8 cellular contexts compared by ENCODE assay signal in genomic region chr10:27157150-27157549, GRCh38. TPM values are rescaled to one million over a fixed set of nuclear protein-coding genes. Genes with fewer than 3 reads are reported as not detected.
A peak's percentile ranks its signal among the peaks of the same experiment; 100 is the strongest.
DNase-seq lines count a peak whose midpoint lies in the region; ATAC-seq and TF ChIP-seq lines count a peak whose summit lies in the region.

No MANE protein-coding gene starts in this region.

- H3K79me2 ChIP-seq in HCT116 (ENCODE audit: insufficient read depth, low read length), result peaks cover 66% of the 10 kb centered on the region
- H3K79me2 ChIP-seq in hepatocyte, result peaks cover 47% of the 10 kb centered on the region

- no peaks in the 10 kb centered on the region for H3K27me3 ChIP-seq in BLaER1 treated with 17β-estradiol and CSF1 and Interleukin-3, amounts not matched to agents 10 nM and 100 nM
- H3K27me3 ChIP-seq in HCT116 (ENCODE audit: insufficient read depth, low read length), result no peaks in the 10 kb centered on the region
- no peaks in the 10 kb centered on the region for H3K27me3 ChIP-seq in hepatocyte

- peak overlapping the region; percentile 87 to 98 (median 94) for H3K4me2 ChIP-seq in BLaER1 treated with 17β-estradiol and CSF1 and Interleukin-3, amounts not matched to agents 10 nM and 100 nM
- H3K4me2 ChIP-seq in HCT116 (ENCODE audit: low read length) (peak overlapping the region; percentile 98), hepatocyte (peak overlapping the region; percentile 93)

- H3K36me3 Mint-ChIP-seq in activated CD8-positive, alpha-beta T cell treated with anti-CD3 and anti-CD28 coated beads for 36 hours (ENCODE audit: low read depth), result peaks cover 61% of the 10 kb centered on the region

- H3K9me3 Mint-ChIP-seq in activated CD8-positive, alpha-beta T cell treated with anti-CD3 and anti-CD28 coated beads for 36 hours, result no peaks in the 10 kb centered on the region

- no peak for TF ChIP-seq CTCF in HCT116 (IDR thresholded peaks at IDR 0.05 in 2 of 3, conservative IDR thresholded peaks at IDR 0.05 in 1 of 3; ENCODE audit: borderline replicate concordance in 1 of 3, insufficient read depth in 1 of 3, low read depth in 2 of 3, low read length in 2 of 3)
- TF ChIP-seq CTCF in activated CD8-positive, alpha-beta T cell treated with anti-CD3 and anti-CD28 coated beads for 36 hours (IDR thresholded peaks at IDR 0.05), result no peak
- TF ChIP-seq CTCF in hepatocyte (IDR thresholded peaks at IDR 0.05; ENCODE audit: poor library complexity), result no peak

- POLR2A ChIA-PET in HCT116 (lab: Charles Lee), result interaction anchor here (0.7 kb wide), 1 partner anchor 737 kb away, joined by 3 read pairs; no protein-coding TSS in a partner anchor
- POLR2A ChIA-PET in activated CD8-positive, alpha-beta T cell treated with anti-CD3 and anti-CD28 coated beads for 36 hours (lab: Charles Lee), result interaction anchor here (1.0 to 5.9 kb wide), 5 partner anchors 8 to 55 kb away, joined by 3 to 59 read pairs (median 5); partner anchors contain the start of gene ANKRD26

- intact Hi-C loops in HCT116 (cut with micrococcal nuclease), result no loop called here
- intact Hi-C loops in activated CD8-positive, alpha-beta T cell treated with anti-CD3 and anti-CD28 coated beads for 36 hours (cut with micrococcal nuclease), result no loop called here

- peak overlapping the region; percentile 100 for H3K27ac Mint-ChIP-seq in activated CD8-positive, alpha-beta T cell treated with anti-CD3 and anti-CD28 coated beads for 36 hours

- 60% methylated on average over 2 of the region's 2 CpGs for WGBS in hepatocyte (ENCODE audit: low lambda C conversion rate, missing lambda C conversion rate)

- BruUV-seq in HCT116 (replicated peaks; lab: Mats Ljungman, UMichigan), result no TSS peak

- H3K9me3 ChIP-seq in BLaER1 treated with 17β-estradiol and CSF1 and Interleukin-3, amounts not matched to agents 10 nM and 100 nM (replicated peaks in 1 of 11), result no peaks in the 10 kb centered on the region
- H3K9me3 ChIP-seq in HCT116 (ENCODE audit: control insufficient read depth in 1 of 2, insufficient read depth in 1 of 2, low read depth in 1 of 2, low read length in 2 of 2) (no peaks in the 10 kb centered on the region), hepatocyte (ENCODE audit: low read depth) (no peaks in the 10 kb centered on the region)

- H3K4me3 ChIP-seq in BLaER1 treated with 17β-estradiol and CSF1 and Interleukin-3, amounts not matched to agents 10 nM and 100 nM, result peak overlapping the region; percentile 84 to 97 (median 93); a peak in 19 of 20 replicates
- peak overlapping the region; percentile 95 to 100; a peak in 3 of 4 replicates for H3K4me3 ChIP-seq in HCT116 (replicated peaks in 1 of 2; ENCODE audit: low read depth in 1 of 2, low read length in 2 of 2)
- H3K4me3 ChIP-seq in hepatocyte, result no peak overlapping the region

- peak overlapping the region in 10 of 11 experiments; percentile 93 to 100 (median 97); a peak in 20 of 22 replicates for H3K27ac ChIP-seq in BLaER1 treated with 17β-estradiol and CSF1 and Interleukin-3, amounts not matched to agents 10 nM and 100 nM
- H3K27ac ChIP-seq in HCT116 (ENCODE audit: low read depth, low read length), result peak overlapping the region; percentile 94; the same call in 1 of the 2 replicates
- H3K27ac ChIP-seq in hepatocyte, result peak overlapping the region; percentile 91

- no peak for TF ChIP-seq POLR2A in HCT116 (IDR thresholded peaks at IDR 0.05; ENCODE audit: borderline replicate concordance, extremely low read depth, insufficient read depth, insufficient read length)

- RAD21 ChIA-PET in HCT116 (lab: Charles Lee; ENCODE audit: low non-redundant PET in 1 of 2, low total read pairs in 2 of 2, uncharacterized antibody in 2 of 2, unreplicated experiment in 2 of 2), result no interaction called here

- DNase-seq in HCT116 (ENCODE audit: low read depth, low spot score), result no peak
- DNase-seq in activated CD8-positive, alpha-beta T cell treated with anti-CD3 and anti-CD28 coated beads for 36 hours, result no peak
- no peak for DNase-seq in hepatocyte (ENCODE audit: low spot score)
- no peak for DNase-seq in inferior parietal cortex (ENCODE audit: extremely low spot score)
- DNase-seq in kidney tubule cell (ENCODE audit: low spot score), result no peak
- no peak for DNase-seq in SW 1271 (lab: John Stamatoyannopoulos, UW)

- H3K36me3 ChIP-seq in BLaER1 treated with 17β-estradiol and CSF1 and Interleukin-3, amounts not matched to agents 10 nM and 100 nM, result peaks cover 40 to 48% (median 43%) of the 10 kb centered on the region in 11 experiments
- H3K36me3 ChIP-seq in HCT116 (ENCODE audit: control insufficient read depth in 1 of 2, insufficient read depth in 2 of 2, low read length in 2 of 2) (peaks cover 22 to 26% of the 10 kb centered on the region in 2 experiments), hepatocyte (replicated peaks; ENCODE audit: insufficient read depth, low read depth) (no peaks in the 10 kb centered on the region)

- peaks cover 21% of the 10 kb centered on the region for H3K4me1 Mint-ChIP-seq in activated CD8-positive, alpha-beta T cell treated with anti-CD3 and anti-CD28 coated beads for 36 hours (ENCODE audit: low read depth)

- peak overlapping the region; percentile 91 for H3K4me3 Mint-ChIP-seq in activated CD8-positive, alpha-beta T cell treated with anti-CD3 and anti-CD28 coated beads for 36 hours

- no peak for TF ChIP-seq RAD21 in HCT116 (IDR thresholded peaks at IDR 0.05; ENCODE audit: low read depth)

- peaks cover 14 to 46% (median 26%) of the 10 kb centered on the region in 11 experiments; a peak in 20 of 22 replicates for H4K20me1 ChIP-seq in BLaER1 treated with 17β-estradiol and CSF1 and Interleukin-3, amounts not matched to agents 10 nM and 100 nM
- peaks cover 9% of the 10 kb centered on the region; the same call in 1 of the 2 replicates for H4K20me1 ChIP-seq in HCT116 (ENCODE audit: insufficient read depth)
- peaks cover 14% of the 10 kb centered on the region for H4K20me1 ChIP-seq in hepatocyte (ENCODE audit: insufficient read depth, poor library complexity, severe bottlenecking)

- no peak overlapping the region for H2AFZ ChIP-seq in HCT116 (ENCODE audit: low read depth, low read length, poor library complexity, severe bottlenecking)
- no peak overlapping the region for H2AFZ ChIP-seq in hepatocyte

- no peaks in the 10 kb centered on the region for H3K27me3 Mint-ChIP-seq in activated CD8-positive, alpha-beta T cell treated with anti-CD3 and anti-CD28 coated beads for 36 hours

- CTCF ChIA-PET in HCT116 (lab: Charles Lee), result no interaction called here
- CTCF ChIA-PET in activated CD8-positive, alpha-beta T cell treated with anti-CD3 and anti-CD28 coated beads for 36 hours (lab: Charles Lee), result interaction anchor here (1.3 kb wide), 1 partner anchor 86 kb away, joined by 4 read pairs; no protein-coding TSS in a partner anchor

- no peak for ATAC-seq in HCT116
- no peak for ATAC-seq in activated CD8-positive, alpha-beta T cell treated with anti-CD3 and anti-CD28 coated beads for 36 hours
- ATAC-seq in HG03280 (IDR thresholded peaks at IDR 0.05; ENCODE audit: unreplicated experiment), result no peak

- H3K9ac ChIP-seq in BLaER1 treated with 17β-estradiol and CSF1 and Interleukin-3, amounts not matched to agents 10 nM and 100 nM, result peak overlapping the region; percentile 91 to 100 (median 97)
- no peak overlapping the region; the same call in 1 of the 2 replicates for H3K9ac ChIP-seq in HCT116 (ENCODE audit: low read length)

- peaks cover 24 to 33% (median 30%) of the 10 kb centered on the region in 10 experiments for H3K4me1 ChIP-seq in BLaER1 treated with 17β-estradiol and CSF1 and Interleukin-3, amounts not matched to agents 10 nM and 100 nM
- H3K4me1 ChIP-seq in HCT116 (ENCODE audit: control insufficient read depth in 1 of 2, insufficient read depth in 2 of 2, low read length in 2 of 2) (peaks cover 10 to 20% of the 10 kb centered on the region in 2 experiments; a peak in 3 of 4 replicates), hepatocyte (ENCODE audit: insufficient read depth) (peaks cover 20% of the 10 kb centered on the region)

- H3K9me2 ChIP-seq in HCT116 (ENCODE audit: insufficient read depth), result no peaks in the 10 kb centered on the region
- H3K9me2 ChIP-seq in hepatocyte (replicated peaks; ENCODE audit: insufficient read depth), result no peaks in the 10 kb centered on the region

TF ChIP-seq in HCT116, 20 proteins besides CTCF, POLR2A, EP300 and RAD21:
- TF ChIP-seq SIN3A (IDR thresholded peaks at IDR 0.05; ENCODE audit: low read depth) (no peak), CBX3 (IDR thresholded peaks at IDR 0.05; ENCODE audit: low read depth) (no peak), ZBTB33 (IDR thresholded peaks at IDR 0.05; ENCODE audit: extremely low read depth, insufficient replicate concordance, low read length) (no peak), SP1 (IDR thresholded peaks at IDR 0.05; ENCODE audit: low read depth) (no peak), JUND (IDR thresholded peaks at IDR 0.05) (no peak), ELF1 (IDR thresholded peaks at IDR 0.05; ENCODE audit: borderline replicate concordance, low read depth) (no peak), ZNF274 (IDR thresholded peaks at IDR 0.05; ENCODE audit: low read depth, low read length) (no peak)

RNA-seq across cellular contexts. Expression of gene MASTL, which starts 2.0 kb away (rescaled TPM):
- total RNA-seq in HCT116 (2021; ENCODE audit: unreplicated experiment) (13.8 TPM), hepatocyte (9.9 and 11.1 TPM in 2 replicates)
- 5.6 and 7.7 TPM in 2 replicates for polyA plus RNA-seq in HCT116 (2012)
- 10 to 100 TPM; 40.5 to 43.6 TPM for total RNA-seq in activated CD8-positive, alpha-beta T cell treated with anti-CD3 and anti-CD28 coated beads for 36 hours
- polyA plus RNA-seq in hepatocyte, result 3.5 and 4.8 TPM in 2 replicates

RNA-seq across cellular contexts. Expression of gene YME1L1, which starts 3.0 kb away (rescaled TPM):
- 131 TPM for total RNA-seq in HCT116 (2021; ENCODE audit: unreplicated experiment)
- 43.7 and 55.7 TPM in 2 replicates for polyA plus RNA-seq in HCT116 (2012)
- 100 to 1,000 TPM; 112 to 117 TPM for total RNA-seq in activated CD8-positive, alpha-beta T cell treated with anti-CD3 and anti-CD28 coated beads for 36 hours
- total RNA-seq in hepatocyte, result 96.9 and 108 TPM in 2 replicates
- 72.4 and 78.7 TPM in 2 replicates for polyA plus RNA-seq in hepatocyte

RNA-seq across cellular contexts. Expression of gene ANKRD26, which starts 56.9 kb away (rescaled TPM):
- 5.5 TPM for total RNA-seq in HCT116 (2021; ENCODE audit: unreplicated experiment)
- 1.8 and 2.1 TPM in 2 replicates for polyA plus RNA-seq in HCT116 (2012)
- 10 to 100 TPM in 1 of 2 experiments, 1 to 10 TPM in 1; 8.3 to 10.4 TPM for total RNA-seq in activated CD8-positive, alpha-beta T cell treated with anti-CD3 and anti-CD28 coated beads for 36 hours
- 8.7 and 9.1 TPM in 2 replicates for total RNA-seq in hepatocyte
- 7.7 and 13.7 TPM in 2 replicates for polyA plus RNA-seq in hepatocyte
